ENCODE assay signal across 8 cellular contexts in genomic region chr13:49690133-49690989, GRCh38. TPM values are rescaled to one million over a fixed set of nuclear protein-coding genes. Genes with fewer than 3 reads are reported as not detected.
DNase-seq lines count a peak whose midpoint lies in the region; ATAC-seq and TF ChIP-seq lines count a peak whose summit lies in the region.

No MANE protein-coding gene starts in this region.

- intact Hi-C loops in vagina (cut with DNase I) = no loop called here

- DNase-seq in GM03348 (ENCODE audit: low spot score) (peak; percentile 42), NCI-H1092 treated with DMSO at 0.1 percent for 48 hours (lab: John Stamatoyannopoulos, UW) (peak; percentile 60), lung microvascular endothelial cell (ENCODE audit: low read depth in 2 of 2) (peak; percentile 51 to 62), vagina (ENCODE audit: extremely low spot score in 2 of 2) (no peak)
- no peak for DNase-seq in central memory CD8-positive, alpha-beta T cell (ENCODE audit: low spot score in 2 of 2)
- DNase-seq in stimulated activated CD4-positive, alpha-beta T cell treated with anti-CD3 and anti-CD28 coated beads, Interleukin-1b, Interleukin-23, amount 100 ng/mL, for 48 hours = no peak

- H3K27me3 ChIP-seq in vagina = no peaks in the 10 kb centered on the region

- H3K9me3 Mint-ChIP-seq in central memory CD8-positive, alpha-beta T cell = no peaks in the 10 kb centered on the region

- H3K4me3 ChIP-seq in vagina = peak overlapping the region; percentile 83 to 86

- H3K27ac Mint-ChIP-seq in central memory CD8-positive, alpha-beta T cell (ENCODE audit: low read depth) = no peak overlapping the region

- peaks cover 8% of the 10 kb centered on the region for H3K36me3 Mint-ChIP-seq in central memory CD8-positive, alpha-beta T cell (ENCODE audit: insufficient read depth)

- ATAC-seq in HG02571 (IDR thresholded peaks at IDR 0.05; ENCODE audit: unreplicated experiment) = peak; percentile 10
- ATAC-seq in central memory CD8-positive, alpha-beta T cell (replicated peaks; ENCODE audit: extremely low read depth, poor library complexity, severe bottlenecking) = peak; percentile 10

- peaks cover 0 to 16% of the 10 kb centered on the region in 2 donors for H3K36me3 ChIP-seq in vagina

- H3K4me1 ChIP-seq in vagina = peaks cover 52% of the 10 kb centered on the region

- TF ChIP-seq POLR2A in vagina (IDR thresholded peaks at IDR 0.05) = no peak

- TF ChIP-seq CTCF in 22Rv1 (IDR thresholded peaks at IDR 0.05) (no peak), vagina (IDR thresholded peaks at IDR 0.05) (no peak)

- H3K27me3 Mint-ChIP-seq in central memory CD8-positive, alpha-beta T cell = no peaks in the 10 kb centered on the region

- no peaks in the 10 kb centered on the region for H3K9me3 ChIP-seq in vagina

- peak overlapping the region; percentile 80 for H3K4me3 Mint-ChIP-seq in central memory CD8-positive, alpha-beta T cell

- peaks cover 24% of the 10 kb centered on the region for H3K4me1 Mint-ChIP-seq in central memory CD8-positive, alpha-beta T cell

- H3K27ac ChIP-seq in 22Rv1 (peak overlapping the region; percentile 77), vagina (peak overlapping the region; percentile 79)

RNA-seq across cellular contexts. Expression of gene EBPL, which starts 0.9 kb away (rescaled TPM):
- total RNA-seq in lung microvascular endothelial cell (82.8 and 102 TPM in 2 replicates), vagina (90.8 TPM)

Comparison
In these comparisons a context has a peak if more than half of its experiments do, and no peak if none do; other contexts are left out.
1. DNase-seq: peak in GM03348 (single experiment), NCI-H1092 treated with DMSO at 0.1 percent for 48 hours (single experiment) and lung microvascular endothelial cell (2 of 2); none in central memory CD8-positive, alpha-beta T cell (0 of 2), vagina (0 of 2) and stimulated activated CD4-positive, alpha-beta T cell treated with anti-CD3 and anti-CD28 coated beads, Interleukin-1b, Interleukin-23, amount 100 ng/mL, for 48 hours (single experiment).